ENCODE assay signal across 1 cellular context in the genomic region with DNA sequence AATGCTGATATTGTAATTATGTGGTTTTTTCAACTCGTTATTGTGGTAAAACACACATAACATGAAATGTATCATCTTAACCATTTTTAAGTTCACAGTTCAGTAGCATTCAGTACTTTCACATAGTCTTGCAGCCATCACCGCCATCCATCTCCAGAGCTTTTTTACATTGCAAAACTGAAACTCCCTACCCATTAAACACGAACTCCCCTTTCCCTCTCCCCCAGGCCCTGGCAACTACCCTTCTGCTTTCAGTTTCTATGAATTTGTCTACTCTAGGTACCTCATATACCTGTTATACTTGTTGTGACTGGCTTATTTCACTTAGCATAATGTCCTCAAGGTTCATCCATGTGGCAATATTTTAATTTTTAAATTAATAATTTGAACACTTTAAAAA.
TF ChIP-seq lines count a peak whose summit lies in the region.

No MANE protein-coding gene starts in this region.

TF ChIP-seq in SK-N-SH, 30 proteins besides CTCF, POLR2A, EP300 and RAD21 (continued from another document):
- TF ChIP-seq POLR2AphosphoS5 (IDR thresholded peaks at IDR 0.05; ENCODE audit: low read depth, low read length): no peak
